ENCODE assay signal across 16 cellular contexts in the genomic region with DNA sequence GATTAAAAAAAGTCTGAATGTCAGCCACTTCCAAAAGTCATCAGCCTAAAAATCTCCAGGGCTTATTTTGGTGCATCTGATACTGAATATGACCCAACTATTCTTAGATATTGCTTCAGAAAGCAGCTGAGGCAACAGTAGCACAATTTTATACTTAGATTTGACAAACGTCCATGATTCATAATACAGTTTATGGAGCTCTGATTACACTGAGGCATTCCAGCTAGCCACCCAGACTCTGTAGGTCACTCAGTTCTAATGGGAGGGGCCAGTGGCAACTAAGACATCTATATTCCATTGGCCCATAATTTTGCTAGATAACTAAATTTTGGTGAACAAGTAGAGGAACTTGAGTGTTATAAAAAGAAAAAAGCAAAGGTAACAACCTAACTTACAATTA. TPM values are rescaled to one million over a fixed set of nuclear protein-coding genes. Genes with fewer than 3 reads are reported as not detected.
DNase-seq lines count a peak whose midpoint lies in the region; ATAC-seq and TF ChIP-seq lines count a peak whose summit lies in the region.
"Had no signal": no experiment of that assay in that cellular context is flagged by ENCODE, and none has a peak within 500 bp of the region (broad histone marks: within the 10 kb centered on the region; RNA-seq: fewer than 3 reads in every experiment).

No MANE protein-coding gene starts in this region.

- ATAC-seq in HG03045 (IDR thresholded peaks at IDR 0.05; ENCODE audit: unreplicated experiment), result no peak
- no peak for ATAC-seq in HG02759 (IDR thresholded peaks at IDR 0.05; ENCODE audit: unreplicated experiment)
- ATAC-seq: esophagus mucosa had no signal

- peak overlapping the region; percentile 4; the same call in 1 of the 2 replicates for H3K27ac Mint-ChIP-seq in HFFc6
- H3K27ac Mint-ChIP-seq: activated naive CD4-positive, alpha-beta T cell treated with anti-CD3 and anti-CD28 coated beads for 36 hours had no signal

- TF ChIP-seq CTCF in HFFc6 (IDR thresholded peaks at IDR 0.05), result no peak

- H3K4me1 Mint-ChIP-seq in HFFc6 (ENCODE audit: low read depth), result peaks cover 53% of the 10 kb centered on the region

- no peak overlapping the region for H3K4me3 Mint-ChIP-seq in HFFc6
- H3K4me3 Mint-ChIP-seq: activated naive CD4-positive, alpha-beta T cell treated with anti-CD3 and anti-CD28 coated beads for 36 hours had no signal

- no peaks in the 10 kb centered on the region for H3K27me3 Mint-ChIP-seq in HFFc6 (ENCODE audit: insufficient read depth)

- DNase-seq in AG08396 (ENCODE audit: low spot score) (peak; percentile 58), HFFc6 (peak; percentile 61), astrocyte of the hippocampus (ENCODE audit: low read depth, low spot score) (peak; percentile 9), hepatic stellate cell (ENCODE audit: low spot score) (peak; percentile 56), HuH-7 (ENCODE audit: low spot score) (no peak), islet precursor cell (no peak)
- DNase-seq: activated naive CD4-positive, alpha-beta T cell treated with anti-CD3 and anti-CD28 coated beads for 36 hours; colonic mucosa; kidney; MM.1S; stimulated activated naive CD4-positive, alpha-beta T cell treated with Interleukin-2 at 50 U/mL for 16 hours had no signal

- H3K36me3 Mint-ChIP-seq in HFFc6 (ENCODE audit: low read depth), result no peaks in the 10 kb centered on the region

- H3K9me3 Mint-ChIP-seq in HFFc6, result no peaks in the 10 kb centered on the region
- H3K9me3 Mint-ChIP-seq: activated naive CD4-positive, alpha-beta T cell treated with anti-CD3 and anti-CD28 coated beads for 36 hours had no signal

RNA-seq across cellular contexts. Expression of gene SPATA4, which starts 10.3 kb away (rescaled TPM):
- total RNA-seq in HFFc6 (2021; fragmentation: NEBNext Ultra II Directional; extraction: Animal tissue kit (Norgen Biotek cat#: 25700)), result under 1 TPM in 4 of 6 experiments, not detected in 2; 0.14 to 0.38 (median 0.20) TPM
- total RNA-seq: activated naive CD4-positive, alpha-beta T cell treated with anti-CD3 and anti-CD28 coated beads for 36 hours; colonic mucosa; esophagus mucosa; pulmonary artery endothelial cell; vagina had no signal

Comparison
In these comparisons a context has a peak if more than half of its experiments do, and no peak if none do; other contexts are left out.
1. DNase-seq: peak in AG08396 (single experiment), HFFc6 (single experiment), astrocyte of the hippocampus (single experiment) and hepatic stellate cell (single experiment); none in HuH-7 (single experiment) and islet precursor cell (single experiment).